ENCODE assay signal across 27 cellular contexts in the genomic region with DNA sequence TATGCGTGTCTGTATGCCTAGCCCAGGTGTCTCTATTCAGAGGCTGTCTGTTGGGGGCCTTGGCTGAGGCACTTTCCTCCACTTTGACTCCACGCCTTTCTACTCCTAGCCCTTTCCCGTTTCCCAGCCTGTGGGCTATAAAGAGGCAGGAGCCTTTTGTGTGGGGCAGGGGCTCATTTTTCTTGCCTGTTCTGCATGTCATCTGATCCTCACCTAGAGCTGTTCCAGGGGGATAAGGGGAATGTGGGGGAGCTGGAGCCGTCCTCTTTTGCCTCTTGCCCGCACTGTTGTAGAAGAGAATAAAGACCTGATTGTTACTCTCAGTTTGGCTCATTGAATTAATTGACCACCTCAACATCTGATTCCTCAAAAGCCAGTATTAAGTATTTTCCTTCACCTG.
"Had no signal": no experiment of that assay in that cellular context is flagged by ENCODE, and none has a peak within 500 bp of the region (broad histone marks: within the 10 kb centered on the region; RNA-seq: fewer than 3 reads in every experiment).

No MANE protein-coding gene starts in this region.

- H3K4me1 ChIP-seq: breast epithelium, parathyroid adenoma, uterus had no signal

- H3K9ac ChIP-seq: parathyroid adenoma had no signal

- H3K27ac ChIP-seq: breast epithelium, gastroesophageal sphincter, left ventricle myocardium inferior, parathyroid adenoma, psoas muscle, sigmoid colon, uterus had no signal

- DNase-seq: activated CD4-positive, alpha-beta T cell treated with anti-CD3 and anti-CD28 coated beads for 4 hours; activated CD4-positive, alpha-beta T cell treated with anti-CD3 and anti-CD28 coated beads, Interleukin-2, amount 50 U/mL, for 4 hours; activated CD4-positive, CD25-positive, alpha-beta regulatory T cell; activated naive CD4-positive, alpha-beta T cell; activated T-cell treated with anti-CD3 and anti-CD28 coated beads for 4 hours; activated T-cell treated with anti-CD3 and anti-CD28 coated beads, Interleukin-2, amount 50 U/mL, for 72 hours; central memory CD4-positive, alpha-beta T cell; head of caudate nucleus; hypothalamus; kidney glomerular epithelial cell; left ventricle myocardium inferior; mucosa of descending colon; occipital lobe; psoas muscle; sigmoid colon; small intestine; stimulated activated CD4-positive, alpha-beta T cell treated with anti-CD3 and anti-CD28 coated beads, Interleukin-4, amount 100 ng/mL, for 24 hours; stimulated activated naive CD8-positive, alpha-beta T cell treated with anti-CD3 and anti-CD28 coated beads, Interleukin-15, amount 100 ng/mL, for 72 hours; substantia nigra; uterus had no signal

- ATAC-seq: activated naive CD4-positive, alpha-beta T cell treated with anti-CD3 and anti-CD28 coated beads, Interleukin-2, amount 50 U/mL, for 72 hours; activated T-cell treated with anti-CD3 and anti-CD28 coated beads, Interleukin-2, amount 50 U/mL, for 72 hours; gastroesophageal sphincter; mucosa of descending colon; natural killer cell treated with Interleukin-12 subunit alpha and Interleukin-12 subunit beta and Interleukin-15 and Interleukin-18, amount 100 ng/mL, for 72 hours; psoas muscle; stimulated activated effector memory CD8-positive, alpha-beta T cell treated with anti-CD3 and anti-CD28 coated beads, Interleukin-12 subunit alpha, Interleukin-12 subunit beta, amount 100 ng/mL, for 72 hours; stimulated activated naive CD8-positive, alpha-beta T cell treated with anti-CD3 and anti-CD28 coated beads, Interleukin-15, amount 100 ng/mL, for 72 hours had no signal

- H3K9me3 ChIP-seq: breast epithelium, gastroesophageal sphincter, left ventricle myocardium inferior, mucosa of descending colon, psoas muscle, sigmoid colon, uterus had no signal

- H3K27me3 ChIP-seq: breast epithelium, gastroesophageal sphincter, sigmoid colon, uterus had no signal

- H3K4me3 ChIP-seq: breast epithelium, gastroesophageal sphincter, left ventricle myocardium inferior, lung, mucosa of descending colon, psoas muscle, sigmoid colon, uterus had no signal

- H3K36me3 ChIP-seq: breast epithelium, gastroesophageal sphincter, left ventricle myocardium inferior, sigmoid colon, uterus had no signal

- H2AFZ ChIP-seq: parathyroid adenoma had no signal
